ENCODE assay signal across 2 cellular contexts in the genomic region with DNA sequence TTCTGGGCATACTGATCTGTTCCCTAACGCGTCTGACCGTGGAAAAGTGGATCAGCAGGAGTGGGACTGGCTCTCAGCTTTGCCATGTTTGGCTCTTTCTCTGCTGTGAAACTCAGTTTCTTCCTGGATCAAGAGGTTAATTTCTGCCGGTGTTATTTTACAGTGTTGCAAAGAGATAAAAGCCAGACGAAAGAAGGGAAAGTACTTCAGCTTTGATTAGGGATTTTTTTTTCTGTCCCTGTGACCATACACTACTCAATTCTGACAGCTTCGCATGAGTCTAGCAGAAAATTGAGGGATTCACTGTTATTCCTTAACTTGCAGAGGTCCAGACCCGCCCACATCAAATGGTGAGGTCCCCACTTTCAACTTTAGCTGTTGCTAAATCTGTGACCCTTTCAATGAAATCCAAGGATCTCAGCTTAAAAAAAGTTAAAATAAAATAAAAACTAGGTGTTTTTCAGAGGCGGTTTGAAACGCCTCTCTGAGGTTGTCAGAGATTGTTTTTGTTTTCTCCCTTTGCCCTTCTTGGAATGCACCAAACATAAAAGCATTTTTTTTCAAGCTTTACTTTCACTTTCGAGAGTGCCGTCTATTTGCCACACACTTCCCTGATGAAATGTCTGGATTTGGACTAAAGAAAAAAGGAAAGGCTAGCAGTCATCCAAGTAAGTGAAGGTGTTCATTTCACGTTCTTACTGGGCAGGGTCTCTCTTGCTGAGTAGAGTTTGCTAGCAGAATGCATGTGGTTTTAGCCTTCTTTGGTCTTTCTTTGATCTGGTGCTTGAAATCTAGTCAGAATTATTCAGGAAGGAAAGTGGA.
TF ChIP-seq lines count a peak whose summit lies in the region.

A gene (plus strand): TSS at position 576 of the 822 bp plus-strand sequence. CDS start 7,464 bp downstream, outside the sequence.

TF ChIP-seq in K562, 482 proteins besides CTCF, POLR2A, EP300 and RAD21:
- TF ChIP-seq ZNF695 (CRISPR knock-in tag; IDR thresholded peaks at IDR 0.05) = no peak
- TF ChIP-seq ZKSCAN8 (CRISPR knock-in tag; IDR thresholded peaks at IDR 0.05) = no peak
- TF ChIP-seq, protein P1, sequence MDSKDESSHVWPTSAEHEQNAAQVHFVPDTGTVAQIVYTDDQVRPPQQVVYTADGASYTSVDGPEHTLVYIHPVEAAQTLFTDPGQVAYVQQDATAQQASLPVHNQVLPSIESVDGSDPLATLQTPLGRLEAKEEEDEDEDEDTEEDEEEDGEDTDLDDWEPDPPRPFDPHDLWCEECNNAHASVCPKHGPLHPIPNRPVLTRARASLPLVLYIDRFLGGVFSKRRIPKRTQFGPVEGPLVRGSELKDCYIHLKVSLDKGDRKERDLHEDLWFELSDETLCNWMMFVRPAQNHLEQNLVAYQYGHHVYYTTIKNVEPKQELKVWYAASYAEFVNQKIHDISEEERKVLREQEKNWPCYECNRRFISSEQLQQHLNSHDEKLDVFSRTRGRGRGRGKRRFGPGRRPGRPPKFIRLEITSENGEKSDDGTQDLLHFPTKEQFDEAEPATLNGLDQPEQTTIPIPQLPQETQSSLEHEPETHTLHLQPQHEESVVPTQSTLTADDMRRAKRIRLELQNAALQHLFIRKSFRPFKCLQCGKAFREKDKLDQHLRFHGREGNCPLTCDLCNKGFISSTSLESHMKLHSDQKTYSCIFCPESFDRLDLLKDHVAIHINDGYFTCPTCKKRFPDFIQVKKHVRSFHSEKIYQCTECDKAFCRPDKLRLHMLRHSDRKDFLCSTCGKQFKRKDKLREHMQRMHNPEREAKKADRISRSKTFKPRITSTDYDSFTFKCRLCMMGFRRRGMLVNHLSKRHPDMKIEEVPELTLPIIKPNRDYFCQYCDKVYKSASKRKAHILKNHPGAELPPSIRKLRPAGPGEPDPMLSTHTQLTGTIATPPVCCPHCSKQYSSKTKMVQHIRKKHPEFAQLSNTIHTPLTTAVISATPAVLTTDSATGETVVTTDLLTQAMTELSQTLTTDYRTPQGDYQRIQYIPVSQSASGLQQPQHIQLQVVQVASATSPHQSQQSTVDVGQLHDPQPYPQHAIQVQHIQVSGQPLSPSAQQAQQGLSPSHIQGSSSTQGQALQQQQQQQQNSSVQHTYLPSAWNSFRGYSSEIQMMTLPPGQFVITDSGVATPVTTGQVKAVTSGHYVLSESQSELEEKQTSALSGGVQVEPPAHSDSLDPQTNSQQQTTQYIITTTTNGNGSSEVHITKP (IDR thresholded peaks at IDR 0.05; ENCODE audit: partially characterized antibody) = peak; percentile 90
- TF ChIP-seq FOXA1 (IDR thresholded peaks at IDR 0.05; ENCODE audit: borderline replicate concordance) = no peak
- TF ChIP-seq ATF7 (IDR thresholded peaks at IDR 0.05) = 0 out of 2 replicates have a peak, but pooled peaks have one; percentile 17
- TF ChIP-seq CREB1 (IDR thresholded peaks at IDR 0.05) = no peak
- TF ChIP-seq CREB1 (CRISPR knock-in tag; IDR thresholded peaks at IDR 0.05) = no peak
- TF ChIP-seq ZNF696 (CRISPR knock-in tag; conservative IDR thresholded peaks at IDR 0.05) = no peak
- no peak for TF ChIP-seq PURB (CRISPR knock-in tag; IDR thresholded peaks at IDR 0.05; ENCODE audit: low read depth)
- TF ChIP-seq TCF7L2 (IDR thresholded peaks at IDR 0.05; ENCODE audit: low read depth, low read length) = no peak

TF ChIP-seq in HepG2, 621 proteins besides CTCF, POLR2A, EP300 and RAD21:
- no peak for TF ChIP-seq ZNF792 (CRISPR knock-in tag; IDR thresholded peaks at IDR 0.05)
- TF ChIP-seq, protein P1 (CRISPR knock-in tag; IDR thresholded peaks at IDR 0.05; ENCODE audit: low read depth) = 0 out of 2 replicates have a peak, but pooled peaks have one; percentile 35
- peak; percentile 29; the same call in 1 of the 2 replicates for TF ChIP-seq IRF2 (CRISPR knock-in tag; IDR thresholded peaks at IDR 0.05)
